ENCODE assay signal across 14 cellular contexts in the genomic region with DNA sequence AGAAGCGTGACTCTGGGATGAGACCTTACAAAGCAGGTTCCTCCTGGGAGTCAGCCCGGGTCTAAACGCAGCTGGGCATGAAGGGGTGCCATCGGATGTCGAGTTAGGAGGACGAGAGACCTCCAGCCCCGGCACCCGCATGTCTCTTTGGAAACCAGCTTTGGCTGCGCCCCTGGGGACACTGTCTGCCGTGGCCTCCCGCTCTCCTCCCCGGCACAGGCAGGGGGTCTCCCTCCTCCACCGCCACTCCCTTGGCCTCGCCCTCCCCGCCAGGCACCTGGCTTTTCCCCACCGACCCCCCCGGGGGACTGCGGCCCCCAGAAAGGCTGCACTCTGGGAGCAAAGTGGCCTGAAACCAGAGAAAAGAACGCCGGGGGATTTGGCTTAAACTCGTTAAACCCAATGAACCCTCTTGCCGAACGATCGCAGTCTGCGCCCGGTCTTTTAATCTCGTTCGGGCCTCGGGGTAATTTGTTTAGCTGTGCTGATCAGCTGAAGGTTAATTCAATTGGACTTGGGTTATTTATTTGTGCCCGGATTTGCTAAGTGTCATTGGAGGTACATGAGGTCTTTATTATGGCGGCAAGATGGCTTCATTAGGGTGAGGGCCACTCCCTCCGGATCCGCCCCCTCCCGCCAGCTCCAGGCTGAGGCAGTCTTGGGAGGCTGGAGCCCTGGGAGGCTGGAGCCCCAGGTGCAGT. TPM values are rescaled to one million over a fixed set of nuclear protein-coding genes. Genes with fewer than 3 reads are reported as not detected.
DNase-seq lines count a peak whose midpoint lies in the region; ATAC-seq and TF ChIP-seq lines count a peak whose summit lies in the region.
"Had no signal": no experiment of that assay in that cellular context is flagged by ENCODE, and none has a peak within 500 bp of the region (broad histone marks: within the 10 kb centered on the region; RNA-seq: fewer than 3 reads in every experiment).

No MANE protein-coding gene starts in this region.

- H3K9me3 ChIP-seq in neuronal stem cell (replicated peaks in 1 of 2; ENCODE audit: control insufficient read depth in 2 of 2, insufficient read depth in 1 of 2, low read depth in 1 of 2, low read length in 2 of 2) = peaks cover 0 to 6% of the 10 kb centered on the region in 2 donors
- H3K9me3 ChIP-seq in MM.1S (replicated peaks; ENCODE audit: insufficient read depth, low read length) = no peaks in the 10 kb centered on the region

- H3F3A ChIP-seq in MM.1S (ENCODE audit: insufficient read depth, low read length) = no peaks in the 10 kb centered on the region

- no peak overlapping the region for H2BK5ac ChIP-seq in neuronal stem cell (ENCODE audit: low read length)

- H4K91ac ChIP-seq in neuronal stem cell (ENCODE audit: low read depth, low read length, poor library complexity) = peak overlapping the region; percentile 8

- H3K23ac ChIP-seq in neuronal stem cell (ENCODE audit: low read depth, low read length, poor library complexity) = peak overlapping the region; percentile 43

- H2BK15ac ChIP-seq in neuronal stem cell (ENCODE audit: low read length) = peak overlapping the region; percentile 58

- no peaks in the 10 kb centered on the region for H3K9me2 ChIP-seq in MM.1S (replicated peaks; ENCODE audit: insufficient read depth, low read length)

- peak overlapping the region; percentile 22 for H2BK12ac ChIP-seq in neuronal stem cell (ENCODE audit: low read length)

- H3K4ac ChIP-seq in neuronal stem cell (ENCODE audit: low read length) = peak overlapping the region; percentile 23

- peak overlapping the region; percentile 90 for H2AK5ac ChIP-seq in neuronal stem cell (ENCODE audit: low read depth, low read length)

- no peak overlapping the region for H3K14ac ChIP-seq in neuronal stem cell (ENCODE audit: low read length)

- no peak overlapping the region for H3K4me3 ChIP-seq in neuronal stem cell (ENCODE audit: low read length in 2 of 2)
- H3K4me3 ChIP-seq in MM.1S (ENCODE audit: low read length) = no peak overlapping the region

- no peak for TF ChIP-seq CTCF in MM.1S (IDR thresholded peaks at IDR 0.05; ENCODE audit: low read length)

- H3K9ac ChIP-seq in neuronal stem cell (ENCODE audit: low read depth, low read length, poor library complexity) (peak overlapping the region; percentile 30), MM.1S (ENCODE audit: low read length) (no peak overlapping the region)

- H3K36me3 ChIP-seq in neuronal stem cell (replicated peaks in 1 of 2; ENCODE audit: control insufficient read depth in 2 of 2, insufficient read depth in 2 of 2, low read length in 2 of 2) (no peaks in the 10 kb centered on the region), MM.1S (replicated peaks; ENCODE audit: insufficient read depth, low read length) (no peaks in the 10 kb centered on the region)

- peak overlapping the region; percentile 43 for H4K8ac ChIP-seq in neuronal stem cell (ENCODE audit: low read depth, low read length)

- no peak overlapping the region for H3K4me2 ChIP-seq in neuronal stem cell (ENCODE audit: insufficient read depth, low read length, poor library complexity, severe bottlenecking)
- no peak overlapping the region for H3K4me2 ChIP-seq in MM.1S (ENCODE audit: low read depth, low read length)

- no peaks in the 10 kb centered on the region for H3K79me2 ChIP-seq in MM.1S (ENCODE audit: low read length)

- H4K20me1 ChIP-seq in MM.1S (ENCODE audit: insufficient read depth, low read length) = no peaks in the 10 kb centered on the region

- peak in 2 of 3 experiments; percentile 40 to 41 for DNase-seq in NCI-H1417 (lab: John Stamatoyannopoulos, UW)
- no peak for DNase-seq in NCI-H1417 treated with DMSO at 0.1 percent for 48 hours (lab: John Stamatoyannopoulos, UW)
- DNase-seq in NCI-H146 treated with DMSO at 0.1 percent for 48 hours (lab: John Stamatoyannopoulos, UW; ENCODE audit: unreplicated experiment) = peak; percentile 19
- DNase-seq in SK-N-DZ (ENCODE audit: low spot score) = peak; percentile 98
- DNase-seq in neuronal stem cell (ENCODE audit: low spot score) = no peak
- no peak for DNase-seq in MM.1S
- DNase-seq in activated CD4-positive, alpha-beta T cell treated with anti-CD3 and anti-CD28 coated beads, Interleukin-2, amount 50 U/mL, for 48 hours = no peak
- DNase-seq: 8988T; GOT3; Karpas-422; NCI-H1436; NCI-H2107; NK-92 treated with Interleukin-12 subunit alpha and Interleukin-12 subunit beta, amount 100 ng/mL, for 24 hours had no signal

- no peak overlapping the region for H2AFZ ChIP-seq in neuronal stem cell (ENCODE audit: low read length)
- H2AFZ ChIP-seq in MM.1S (ENCODE audit: low read length) = no peak overlapping the region

- no CpG with 5 or more reads among the region's 34 CpGs for WGBS in neuronal stem cell (ENCODE audit: extremely low coverage in 2 of 2, insufficient read length in 2 of 2, insufficient replicate concordance in 1 of 2), 2 donors

- H3K18ac ChIP-seq in neuronal stem cell (ENCODE audit: low read length) = peak overlapping the region; percentile 80

- H2BK120ac ChIP-seq in neuronal stem cell (ENCODE audit: low read depth, low read length) = no peak overlapping the region

- H3K79me1 ChIP-seq in neuronal stem cell (ENCODE audit: low read depth, low read length) = no peaks in the 10 kb centered on the region

- H3K4me1 ChIP-seq in neuronal stem cell (ENCODE audit: control insufficient read depth in 2 of 2, insufficient read depth in 1 of 2, low read depth in 1 of 2, low read length in 2 of 2) (peaks cover 0 to 2% of the 10 kb centered on the region in 2 donors), MM.1S (ENCODE audit: low read length) (no peaks in the 10 kb centered on the region)

- no peak for ATAC-seq in GM21528 (IDR thresholded peaks at IDR 0.05; ENCODE audit: low FRiP score, unreplicated experiment)

- H3K27ac ChIP-seq in neuronal stem cell (replicated peaks; ENCODE audit: low read length) (no peak overlapping the region), MM.1S (ENCODE audit: low read length) (no peak overlapping the region)

- H3K27me3 ChIP-seq in neuronal stem cell (ENCODE audit: control insufficient read depth in 3 of 3, insufficient read depth in 3 of 3, low read depth in 1 of 3, low read length in 3 of 3) (peaks cover 0 to 7% (median 0%) of the 10 kb centered on the region in 3 experiments), MM.1S (replicated peaks; ENCODE audit: insufficient read depth, low read length) (peaks cover 81% of the 10 kb centered on the region)

RNA-seq across cellular contexts. Expression of a gene that starts 16.4 kb away (rescaled TPM):
- 114 and 158 TPM in 2 replicates for polyA plus RNA-seq in SK-N-DZ (2014; cell fraction: cytosol; rRNA removed)
- 124 and 138 TPM in 2 replicates for polyA plus RNA-seq in SK-N-DZ (2014; cell fraction: nucleus; rRNA removed)
- polyA plus RNA-seq in neuronal stem cell (2013, experiment 1 of 2) = 16.9 TPM
- polyA plus RNA-seq in neuronal stem cell (2013, experiment 2 of 2) = 15.7 TPM

RNA-seq across cellular contexts. Expression of a gene that starts 30.3 kb away (rescaled TPM):
- 0.38 and 0.68 TPM in 2 replicates for polyA plus RNA-seq in SK-N-DZ (2014; cell fraction: cytosol; rRNA removed)
- polyA plus RNA-seq in SK-N-DZ (2014; cell fraction: nucleus; rRNA removed) = 2.3 and 2.4 TPM in 2 replicates
- polyA plus RNA-seq in neuronal stem cell (2013, experiment 1 of 2) = 0.32 TPM
- 0.28 TPM for polyA plus RNA-seq in neuronal stem cell (2013, experiment 2 of 2)

RNA-seq across cellular contexts. Expression of a gene that starts 55.8 kb away (rescaled TPM):
- 1.8 and 3.6 TPM in 2 replicates for polyA plus RNA-seq in SK-N-DZ (2014; cell fraction: cytosol; rRNA removed)
- polyA plus RNA-seq in SK-N-DZ (2014; cell fraction: nucleus; rRNA removed) = 5.1 and 10.7 TPM in 2 replicates
- 4.4 TPM for polyA plus RNA-seq in neuronal stem cell (2013, experiment 1 of 2)
- 4.1 TPM for polyA plus RNA-seq in neuronal stem cell (2013, experiment 2 of 2)

Comparison
In these comparisons a context has a peak if more than half of its experiments do, and no peak if none do; other contexts are left out.
1. DNase-seq: peak in NCI-H1417 (2 of 3), NCI-H146 treated with DMSO at 0.1 percent for 48 hours (single experiment) and SK-N-DZ (single experiment); none in NCI-H1417 treated with DMSO at 0.1 percent for 48 hours (single experiment), neuronal stem cell (single experiment), MM.1S (single experiment) and activated CD4-positive, alpha-beta T cell treated with anti-CD3 and anti-CD28 coated beads, Interleukin-2, amount 50 U/mL, for 48 hours (0 of 2).